In the genomic region with DNA sequence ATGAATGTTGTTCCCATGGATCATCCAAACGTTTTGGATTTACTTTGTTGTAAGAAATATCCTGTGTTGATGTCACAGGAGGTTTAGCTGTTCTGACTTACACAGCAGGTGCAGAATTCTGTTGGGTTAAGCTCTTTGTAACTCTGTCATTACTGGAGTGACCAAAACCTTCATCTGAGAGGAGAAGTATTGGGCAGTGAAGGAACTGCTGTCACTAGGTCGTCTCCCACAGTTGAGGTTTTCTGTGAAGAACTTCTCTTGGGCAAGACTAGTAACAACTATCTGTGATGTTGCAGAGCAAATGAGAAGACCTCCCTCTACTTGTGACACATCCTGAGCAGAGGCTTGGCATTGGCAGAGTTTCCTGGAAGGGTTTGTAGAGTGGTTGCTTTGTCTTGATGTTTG, we compare ENCODE assay signal across 10 cellular contexts. TPM values are rescaled to one million over a fixed set of nuclear protein-coding genes. Genes with fewer than 3 reads are reported as not detected.
DNase-seq lines count a peak whose midpoint lies in the region; ATAC-seq, FAIRE-seq and TF ChIP-seq lines count a peak whose summit lies in the region.
"Had no signal": no experiment of that assay in that cellular context is flagged by ENCODE, and none has a peak within 500 bp of the region (broad histone marks: within the 10 kb centered on the region; RNA-seq: fewer than 3 reads in every experiment).

No MANE protein-coding gene starts in this region.

- H3K36me3 ChIP-seq in PC-3 (ENCODE audit: low read depth, low read length): no peaks in the 10 kb centered on the region

- DNase-seq in GM12891 (ENCODE audit: insufficient read length, low spot score): no peak
- peak; percentile 48 for DNase-seq in PC-3
- peak; percentile 80 for DNase-seq in fibroblast of mammary gland (ENCODE audit: low read depth)
- DNase-seq in stimulated activated effector memory CD8-positive, alpha-beta T cell treated with anti-CD3 and anti-CD28 coated beads, Interleukin-12 subunit alpha, Interleukin-12 subunit beta, amount 100 ng/mL, for 72 hours (ENCODE audit: low spot score in 2 of 2): no peak
- DNase-seq in HuH-7 (ENCODE audit: low spot score): no peak
- DNase-seq in SW480 (ENCODE audit: low spot score): no peak
- DNase-seq: activated CD4-positive, alpha-beta memory T cell treated with anti-CD3 and anti-CD28 coated beads, Interleukin-2, amount 10 ng/mL, durations not matched to agents 7 days and 5 days had no signal

- H3K4me3 Mint-ChIP-seq in stimulated activated effector memory CD8-positive, alpha-beta T cell treated with anti-CD3 and anti-CD28 coated beads, Interleukin-12 subunit alpha, Interleukin-12 subunit beta, amount 100 ng/mL, for 72 hours: no peak overlapping the region
- H3K4me3 Mint-ChIP-seq: activated CD4-positive, alpha-beta memory T cell treated with anti-CD3 and anti-CD28 coated beads, Interleukin-2, amount 10 ng/mL, durations not matched to agents 7 days and 5 days; memory B cell had no signal

- intact Hi-C loops in PC-3 (cut with micrococcal nuclease): loop anchor here (5.0 to 10.0 kb wide), 3 partner anchors 63 to 254 kb away; no protein-coding TSS in a partner anchor

- no peak for ATAC-seq in PC-3
- ATAC-seq in stimulated activated effector memory CD8-positive, alpha-beta T cell treated with anti-CD3 and anti-CD28 coated beads, Interleukin-12 subunit alpha, Interleukin-12 subunit beta, amount 100 ng/mL, for 72 hours: peak; percentile 9
- no peak for ATAC-seq in GM18870 (IDR thresholded peaks at IDR 0.05; ENCODE audit: unreplicated experiment)
- ATAC-seq in HG03139 (IDR thresholded peaks at IDR 0.05; ENCODE audit: unreplicated experiment): no peak

- H3K27ac ChIP-seq in PC-3 (ENCODE audit: low read length): no peak overlapping the region

- peaks cover 29% of the 10 kb centered on the region for H3K4me1 ChIP-seq in PC-3 (ENCODE audit: insufficient read depth, low read length)

- H3K4me2 ChIP-seq in PC-3 (ENCODE audit: low read length): peak overlapping the region; percentile 96

- peaks cover 16% of the 10 kb centered on the region for H3K4me1 Mint-ChIP-seq in stimulated activated effector memory CD8-positive, alpha-beta T cell treated with anti-CD3 and anti-CD28 coated beads, Interleukin-12 subunit alpha, Interleukin-12 subunit beta, amount 100 ng/mL, for 72 hours

- no peak overlapping the region for H2AFZ ChIP-seq in PC-3 (ENCODE audit: low read length)

- no peaks in the 10 kb centered on the region for H3K9me3 ChIP-seq in PC-3 (ENCODE audit: low read length)

- H3K9me2 ChIP-seq in PC-3 (replicated peaks; ENCODE audit: low read length): no peaks in the 10 kb centered on the region

- peaks cover 68% of the 10 kb centered on the region for H3K79me2 ChIP-seq in PC-3 (ENCODE audit: low read length)

- H3K4me3 ChIP-seq in PC-3 (ENCODE audit: low read length): peak overlapping the region; percentile 93
- no peak overlapping the region for H3K4me3 ChIP-seq in fibroblast of mammary gland (ENCODE audit: control insufficient read depth, low read depth, low read length)

- H3K9ac ChIP-seq in PC-3 (ENCODE audit: low read length): no peak overlapping the region

- H3K36me3 Mint-ChIP-seq in stimulated activated effector memory CD8-positive, alpha-beta T cell treated with anti-CD3 and anti-CD28 coated beads, Interleukin-12 subunit alpha, Interleukin-12 subunit beta, amount 100 ng/mL, for 72 hours: no peaks in the 10 kb centered on the region
- H3K36me3 Mint-ChIP-seq: memory B cell had no signal

- no peak for TF ChIP-seq POLR2A in GM12891 (IDR thresholded peaks at IDR 0.05; ENCODE audit: low read depth, low read length)

- H4K20me1 ChIP-seq in PC-3 (ENCODE audit: low read length): peaks cover 9% of the 10 kb centered on the region; the same call in 1 of the 2 replicates

- BruUV-seq in PC-3 (replicated peaks; lab: Mats Ljungman, UMichigan): no TSS peak

- H3K9me3 Mint-ChIP-seq in stimulated activated effector memory CD8-positive, alpha-beta T cell treated with anti-CD3 and anti-CD28 coated beads, Interleukin-12 subunit alpha, Interleukin-12 subunit beta, amount 100 ng/mL, for 72 hours: no peaks in the 10 kb centered on the region
- H3K9me3 Mint-ChIP-seq: activated CD4-positive, alpha-beta memory T cell treated with anti-CD3 and anti-CD28 coated beads, Interleukin-2, amount 10 ng/mL, durations not matched to agents 7 days and 5 days; memory B cell had no signal

- H3K27ac Mint-ChIP-seq in stimulated activated effector memory CD8-positive, alpha-beta T cell treated with anti-CD3 and anti-CD28 coated beads, Interleukin-12 subunit alpha, Interleukin-12 subunit beta, amount 100 ng/mL, for 72 hours: no peak overlapping the region
- H3K27ac Mint-ChIP-seq: activated CD4-positive, alpha-beta memory T cell treated with anti-CD3 and anti-CD28 coated beads, Interleukin-2, amount 10 ng/mL, durations not matched to agents 7 days and 5 days; memory B cell had no signal

- H3F3A ChIP-seq in PC-3 (ENCODE audit: low read length, unreplicated experiment): no peaks in the 10 kb centered on the region

- TF ChIP-seq CTCF in PC-3 (conservative IDR thresholded peaks at IDR 0.05; ENCODE audit: low read depth, low read length) (no peak), fibroblast of mammary gland (conservative IDR thresholded peaks at IDR 0.05; ENCODE audit: control insufficient read depth, insufficient read depth, low read depth, low read length) (no peak)

- H3K27me3 ChIP-seq in PC-3 (ENCODE audit: low read length): no peaks in the 10 kb centered on the region

- CTCF ChIA-PET in PC-3 (lab: Charles Lee): no interaction called here

- POLR2A ChIA-PET in PC-3 (lab: Charles Lee; ENCODE audit: unreplicated experiment): no interaction called here

- FAIRE-seq in GM12891 (lab: Jason Lieb, UNC): peak; percentile 58

TF ChIP-seq in GM12891, 5 proteins besides CTCF, POLR2A, EP300 and RAD21:
- TF ChIP-seq POLR2AphosphoS5 (IDR thresholded peaks at IDR 0.05; ENCODE audit: low read depth, low read length) (no peak), TAF1 (IDR thresholded peaks at IDR 0.05; ENCODE audit: low read depth, low read length) (no peak), SPI1 (IDR thresholded peaks at IDR 0.05; ENCODE audit: low read depth, low read length) (no peak)

RNA-seq across cellular contexts. Expression of a gene that starts 2.9 kb away (rescaled TPM):
- 41.4 TPM for polyA plus RNA-seq in GM12891 (2012; ENCODE audit: low read depth, missing spikeins)
- 202 and 235 TPM in 2 replicates for total RNA-seq in PC-3 (2014; rRNA removed)

Comparison
In these comparisons a context has a peak if more than half of its experiments do, and no peak if none do; other contexts are left out.
1. DNase-seq: peak in PC-3 (single experiment) and fibroblast of mammary gland (single experiment); none in GM12891 (single experiment), stimulated activated effector memory CD8-positive, alpha-beta T cell treated with anti-CD3 and anti-CD28 coated beads, Interleukin-12 subunit alpha, Interleukin-12 subunit beta, amount 100 ng/mL, for 72 hours (0 of 2), HuH-7 (single experiment) and SW480 (single experiment).